In genomic region chr16:4693296-4693955, GRCh38 we compare ENCODE assay signal across 8 cellular contexts. TPM values are rescaled to one million over a fixed set of nuclear protein-coding genes. Genes with fewer than 3 reads are reported as not detected.
A peak's percentile ranks its signal among the peaks of the same experiment; 100 is the strongest.
DNase-seq lines count a peak whose midpoint lies in the region; ATAC-seq and TF ChIP-seq lines count a peak whose summit lies in the region.

NUDT16L1 (plus strand) TSS chr16:4693562; CDS start chr16:4693727, 165 bp downstream.

- intact Hi-C loops in natural killer cell (cut with micrococcal nuclease): loop anchor here (1.0 kb wide), 1 partner anchor 41 kb away; the partner anchor contains the start of genes ANKS3 and DNAAF8

- no peaks in the 10 kb centered on the region for H3K9me3 Mint-ChIP-seq in natural killer cell

- no peak for TF ChIP-seq CTCF in natural killer cell (IDR thresholded peaks at IDR 0.05)

- H3K4me3 ChIP-seq in H7 (ENCODE audit: insufficient read depth, low read depth, low read length): peak within 1 kb of the TSS; percentile 94

- H3K4me1 Mint-ChIP-seq in natural killer cell: peaks cover 7 to 9% of the 10 kb centered on the region in 2 donors

- peak within 1 kb of the TSS; percentile 89 for H3K4me3 Mint-ChIP-seq in natural killer cell

- H3K27ac Mint-ChIP-seq in natural killer cell: peak within 1 kb of the TSS; percentile 75 to 85

- TF ChIP-seq POLR2A in Raji (IDR thresholded peaks at IDR 0.05; ENCODE audit: insufficient read depth, low read depth, low read length): peak; percentile 87

- ATAC-seq in natural killer cell: peak; percentile 95 to 99 (median 96)

- no peaks in the 10 kb centered on the region for H3K27me3 Mint-ChIP-seq in natural killer cell (ENCODE audit: low read depth in 2 of 2)

- H3K27me3 ChIP-seq in H7 (ENCODE audit: control insufficient read depth, insufficient read depth, low read length): no peaks in the 10 kb centered on the region

- DNase-seq in ELR (ENCODE audit: low read depth) (peak; percentile 93), H7 (peak; percentile 100), M059J (ENCODE audit: low read depth) (peak; percentile 95), fibroblast of peridontal ligament (ENCODE audit: extremely low read depth) (peak; percentile 84), natural killer cell (peak; percentile 98)
- peak; percentile 97 for DNase-seq in activated T-helper 9 cell treated with anti-CD3 and anti-CD28 coated beads, Interleukin-2, amount 50 U/mL, for 16 hours (ENCODE audit: low read depth)
- DNase-seq in stimulated activated naive CD4-positive, alpha-beta T cell (lab: John Stamatoyannopoulos, UW): peak; percentile 93 to 98 (median 96)

- H3K36me3 Mint-ChIP-seq in natural killer cell: no peaks in the 10 kb centered on the region

- H3K36me3 ChIP-seq in H7 (replicated peaks; ENCODE audit: control insufficient read depth, insufficient read depth, low read length): peaks cover 15% of the 10 kb centered on the region

RNA-seq across cellular contexts. Expression of gene NUDT16L1, which starts in this region (rescaled TPM):
- total RNA-seq in H7 (2014; rRNA removed; shearing (Covaris generic)): 43.9 and 50.5 TPM in 2 replicates
- total RNA-seq in M059J (2014; rRNA removed; shearing (Covaris generic)): 21.1 and 25.7 TPM in 2 replicates
- 10 to 100 TPM; 30.8 to 39.1 (median 35.0) TPM for total RNA-seq in natural killer cell

Comparison
In these comparisons a context has a peak if more than half of its experiments do, and no peak if none do; other contexts are left out.
1. Peak in every context shown above with its lines: DNase-seq, ATAC-seq and H3K4me3 ChIP-seq.